In the genomic region with DNA sequence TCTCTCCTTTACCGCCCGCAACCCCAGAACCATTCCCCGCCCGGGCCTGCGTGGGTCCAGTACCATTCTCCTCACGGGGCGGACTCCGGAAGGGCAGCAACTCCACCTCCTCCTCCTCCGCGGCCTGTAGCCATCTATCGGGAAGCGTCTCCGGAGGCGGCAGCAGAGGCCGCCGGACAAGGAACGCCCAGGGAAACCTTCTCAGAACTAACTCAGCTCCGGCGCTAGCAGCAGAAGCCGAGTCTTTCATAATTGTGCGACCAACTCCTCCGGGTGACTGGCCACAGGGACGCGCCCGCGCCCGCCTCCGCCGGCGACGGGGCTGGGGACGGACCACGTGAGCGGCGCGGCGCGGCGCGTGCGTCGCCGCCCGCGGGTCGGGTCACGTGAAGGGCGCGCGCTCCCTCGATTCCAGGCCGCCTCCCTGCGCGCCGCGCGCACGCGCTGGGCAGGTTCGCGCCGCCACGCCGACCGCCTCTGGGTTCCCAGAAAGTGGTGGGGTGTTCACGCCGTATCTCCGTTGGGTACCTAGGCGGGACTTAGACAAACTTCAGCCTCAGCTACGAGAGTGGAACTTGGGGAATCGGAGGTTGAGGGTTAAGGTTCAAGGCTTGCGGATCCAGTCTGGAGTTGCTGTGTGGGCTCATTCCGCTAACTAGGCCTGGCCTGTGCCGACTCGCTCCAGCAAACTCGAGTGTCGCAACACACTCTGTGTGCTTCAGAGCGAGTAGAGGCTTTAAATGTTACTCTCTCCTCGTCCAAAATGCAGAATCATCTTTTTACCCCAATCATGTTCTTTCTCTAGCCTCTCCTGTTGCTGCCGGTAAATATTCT, we compare ENCODE assay signal across 8 cellular contexts. TPM values are rescaled to one million over a fixed set of nuclear protein-coding genes. Genes with fewer than 3 reads are reported as not detected.
A peak's percentile ranks its signal among the peaks of the same experiment; 100 is the strongest.
DNase-seq lines count a peak whose midpoint lies in the region; ATAC-seq lines count a peak whose summit lies in the region.

Gene TRPM7 (minus strand): TSS at position 330 of the 834 bp plus-strand sequence. CDS start 264 bp downstream, at position 66.

- ATAC-seq in GM19468 (IDR thresholded peaks at IDR 0.05; ENCODE audit: extremely low read depth, unreplicated experiment): peak; percentile 66
- peak; percentile 89 for ATAC-seq in activated CD8-positive, alpha-beta memory T cell treated with anti-CD3 and anti-CD28 coated beads, Interleukin-2, amount 10 ng/mL, durations not matched to agents 7 days and 5 days

- no peaks in the 10 kb centered on the region for H3K9me3 ChIP-seq in endocrine pancreas (ENCODE audit: control insufficient read depth, low read length)

- no peaks in the 10 kb centered on the region for H3K36me3 ChIP-seq in endocrine pancreas (ENCODE audit: control insufficient read depth, insufficient read depth, low read length)

- peak within 1 kb of the TSS; percentile 99 for H3K4me3 Mint-ChIP-seq in activated CD8-positive, alpha-beta memory T cell treated with anti-CD3 and anti-CD28 coated beads, Interleukin-2, amount 10 ng/mL, durations not matched to agents 7 days and 5 days

- H3K27me3 Mint-ChIP-seq in activated CD8-positive, alpha-beta memory T cell treated with anti-CD3 and anti-CD28 coated beads, Interleukin-2, amount 10 ng/mL, durations not matched to agents 7 days and 5 days: no peaks in the 10 kb centered on the region

- H3K27ac Mint-ChIP-seq in activated CD8-positive, alpha-beta memory T cell treated with anti-CD3 and anti-CD28 coated beads, Interleukin-2, amount 10 ng/mL, durations not matched to agents 7 days and 5 days: peak within 1 kb of the TSS; percentile 95

- H3K4me1 ChIP-seq in endocrine pancreas (ENCODE audit: control insufficient read depth, insufficient read depth, low read length): peaks cover 4% of the 10 kb centered on the region

- peaks cover 27% of the 10 kb centered on the region for H3K36me3 Mint-ChIP-seq in activated CD8-positive, alpha-beta memory T cell treated with anti-CD3 and anti-CD28 coated beads, Interleukin-2, amount 10 ng/mL, durations not matched to agents 7 days and 5 days

- peak within 1 kb of the TSS; percentile 94 for H3K9ac ChIP-seq in endocrine pancreas (ENCODE audit: control insufficient read depth, insufficient read depth, low read length)

- H3K4me1 Mint-ChIP-seq in activated CD8-positive, alpha-beta memory T cell treated with anti-CD3 and anti-CD28 coated beads, Interleukin-2, amount 10 ng/mL, durations not matched to agents 7 days and 5 days: peaks cover 50% of the 10 kb centered on the region

- CTCF ChIA-PET in activated CD8-positive, alpha-beta memory T cell treated with anti-CD3 and anti-CD28 coated beads, Interleukin-2, amount 10 ng/mL, durations not matched to agents 7 days and 5 days (lab: Charles Lee): interaction anchor here (1.0 to 3.1 kb wide), 5 partner anchors 11 to 194 kb away, joined by 3 to 17 read pairs (median 5); no protein-coding TSS in a partner anchor

- H3K9me3 Mint-ChIP-seq in activated CD8-positive, alpha-beta memory T cell treated with anti-CD3 and anti-CD28 coated beads, Interleukin-2, amount 10 ng/mL, durations not matched to agents 7 days and 5 days (ENCODE audit: low read depth): no peaks in the 10 kb centered on the region

- peak; percentile 59 for DNase-seq in CMK (ENCODE audit: low read depth)
- DNase-seq in HS-5 (ENCODE audit: low read depth): peak; percentile 73
- peak; percentile 87 for DNase-seq in NOMO-1 treated with dmso at 0.1 percent for 144 hours (lab: John Stamatoyannopoulos, UW; ENCODE audit: unreplicated experiment)
- peak; percentile 90 for DNase-seq in activated CD8-positive, alpha-beta memory T cell treated with anti-CD3 and anti-CD28 coated beads, Interleukin-2, amount 10 ng/mL, durations not matched to agents 7 days and 5 days
- peak; percentile 96 for DNase-seq in mesenteric fat pad (ENCODE audit: low spot score)
- peak; percentile 79 for DNase-seq in stimulated activated CD8-positive, alpha-beta memory T cell treated with anti-CD3 and anti-CD28 coated beads, Interleukin-15, amount 100 ng/mL, for 24 hours (ENCODE audit: low read depth)

- no peaks in the 10 kb centered on the region for H3K27me3 ChIP-seq in endocrine pancreas (ENCODE audit: control insufficient read depth, insufficient read depth, low read length)

- H3K4me3 ChIP-seq in endocrine pancreas (ENCODE audit: control insufficient read depth, insufficient read depth, low read length): peak within 1 kb of the TSS; percentile 76

RNA-seq across cellular contexts. Expression of gene TRPM7, which starts in this region (rescaled TPM):
- 10 to 100 TPM; 44.5 to 45.8 TPM for total RNA-seq in activated CD8-positive, alpha-beta memory T cell treated with anti-CD3 and anti-CD28 coated beads, Interleukin-2, amount 10 ng/mL, durations not matched to agents 7 days and 5 days
- 41.1 TPM for total RNA-seq in mesenteric fat pad

Comparison
In these comparisons a context has a peak if more than half of its experiments do, and no peak if none do; other contexts are left out.
1. Peak in every context shown above with its lines: DNase-seq, ATAC-seq and H3K4me3 ChIP-seq.